1 cellular context compared by ENCODE assay signal in the genomic region with DNA sequence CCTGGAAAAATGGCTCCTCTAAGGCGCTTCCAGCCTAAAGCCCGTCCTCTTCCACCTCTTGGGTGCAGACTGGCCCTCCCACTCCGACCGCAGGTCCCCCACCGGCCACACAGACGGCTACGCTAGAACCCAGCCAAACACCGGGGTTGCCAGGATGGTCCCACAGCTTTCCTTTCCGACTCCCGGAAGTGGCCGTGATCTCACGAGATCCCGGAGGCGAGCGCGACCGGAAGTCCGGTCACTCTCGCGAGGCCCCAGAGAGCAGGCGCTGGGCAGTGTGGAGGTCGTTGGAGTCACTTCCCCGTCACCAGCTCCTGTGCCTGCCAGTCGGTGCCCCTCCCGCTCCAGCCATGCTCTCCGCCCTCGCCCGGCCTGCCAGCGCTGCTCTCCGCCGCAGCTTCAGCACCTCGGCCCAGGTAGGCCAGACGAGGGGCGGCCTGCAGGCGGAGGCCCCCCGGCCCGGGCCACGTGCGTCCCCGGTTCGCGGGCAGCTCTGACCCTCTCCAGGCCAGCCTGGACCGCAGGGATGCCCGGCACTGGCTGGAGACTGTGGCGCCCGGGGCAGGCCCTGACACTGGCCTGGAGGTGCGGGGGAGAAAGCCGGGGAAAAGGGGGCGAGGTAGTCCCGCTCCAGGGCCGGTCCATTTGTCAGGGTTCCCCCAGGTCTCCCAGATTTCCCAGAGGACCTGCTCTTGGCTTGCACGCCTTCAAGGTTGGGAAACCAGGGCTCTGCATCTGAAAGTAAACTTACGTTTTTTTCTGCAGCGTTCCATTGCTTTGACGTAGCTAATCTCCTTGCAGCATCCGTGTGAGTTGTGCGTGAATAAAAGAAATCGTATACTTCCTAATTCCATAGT.
TF ChIP-seq lines count a peak whose summit lies in the region.

A gene with protein sequence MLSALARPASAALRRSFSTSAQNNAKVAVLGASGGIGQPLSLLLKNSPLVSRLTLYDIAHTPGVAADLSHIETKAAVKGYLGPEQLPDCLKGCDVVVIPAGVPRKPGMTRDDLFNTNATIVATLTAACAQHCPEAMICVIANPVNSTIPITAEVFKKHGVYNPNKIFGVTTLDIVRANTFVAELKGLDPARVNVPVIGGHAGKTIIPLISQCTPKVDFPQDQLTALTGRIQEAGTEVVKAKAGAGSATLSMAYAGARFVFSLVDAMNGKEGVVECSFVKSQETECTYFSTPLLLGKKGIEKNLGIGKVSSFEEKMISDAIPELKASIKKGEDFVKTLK (plus strand): TSS at position 296 of the 857 bp plus-strand sequence. CDS start 55 bp downstream, at position 351.
A gene with protein sequence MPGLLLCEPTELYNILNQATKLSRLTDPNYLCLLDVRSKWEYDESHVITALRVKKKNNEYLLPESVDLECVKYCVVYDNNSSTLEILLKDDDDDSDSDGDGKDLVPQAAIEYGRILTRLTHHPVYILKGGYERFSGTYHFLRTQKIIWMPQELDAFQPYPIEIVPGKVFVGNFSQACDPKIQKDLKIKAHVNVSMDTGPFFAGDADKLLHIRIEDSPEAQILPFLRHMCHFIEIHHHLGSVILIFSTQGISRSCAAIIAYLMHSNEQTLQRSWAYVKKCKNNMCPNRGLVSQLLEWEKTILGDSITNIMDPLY (minus strand): TSS at position 190 of the 857 bp plus-strand sequence. CDS start 17,477 bp downstream, outside the sequence.

TF ChIP-seq in HEK293, 187 proteins besides CTCF, POLR2A, EP300 and RAD21 (continued from another document and continues in another):
- TF ChIP-seq, protein P1, sequence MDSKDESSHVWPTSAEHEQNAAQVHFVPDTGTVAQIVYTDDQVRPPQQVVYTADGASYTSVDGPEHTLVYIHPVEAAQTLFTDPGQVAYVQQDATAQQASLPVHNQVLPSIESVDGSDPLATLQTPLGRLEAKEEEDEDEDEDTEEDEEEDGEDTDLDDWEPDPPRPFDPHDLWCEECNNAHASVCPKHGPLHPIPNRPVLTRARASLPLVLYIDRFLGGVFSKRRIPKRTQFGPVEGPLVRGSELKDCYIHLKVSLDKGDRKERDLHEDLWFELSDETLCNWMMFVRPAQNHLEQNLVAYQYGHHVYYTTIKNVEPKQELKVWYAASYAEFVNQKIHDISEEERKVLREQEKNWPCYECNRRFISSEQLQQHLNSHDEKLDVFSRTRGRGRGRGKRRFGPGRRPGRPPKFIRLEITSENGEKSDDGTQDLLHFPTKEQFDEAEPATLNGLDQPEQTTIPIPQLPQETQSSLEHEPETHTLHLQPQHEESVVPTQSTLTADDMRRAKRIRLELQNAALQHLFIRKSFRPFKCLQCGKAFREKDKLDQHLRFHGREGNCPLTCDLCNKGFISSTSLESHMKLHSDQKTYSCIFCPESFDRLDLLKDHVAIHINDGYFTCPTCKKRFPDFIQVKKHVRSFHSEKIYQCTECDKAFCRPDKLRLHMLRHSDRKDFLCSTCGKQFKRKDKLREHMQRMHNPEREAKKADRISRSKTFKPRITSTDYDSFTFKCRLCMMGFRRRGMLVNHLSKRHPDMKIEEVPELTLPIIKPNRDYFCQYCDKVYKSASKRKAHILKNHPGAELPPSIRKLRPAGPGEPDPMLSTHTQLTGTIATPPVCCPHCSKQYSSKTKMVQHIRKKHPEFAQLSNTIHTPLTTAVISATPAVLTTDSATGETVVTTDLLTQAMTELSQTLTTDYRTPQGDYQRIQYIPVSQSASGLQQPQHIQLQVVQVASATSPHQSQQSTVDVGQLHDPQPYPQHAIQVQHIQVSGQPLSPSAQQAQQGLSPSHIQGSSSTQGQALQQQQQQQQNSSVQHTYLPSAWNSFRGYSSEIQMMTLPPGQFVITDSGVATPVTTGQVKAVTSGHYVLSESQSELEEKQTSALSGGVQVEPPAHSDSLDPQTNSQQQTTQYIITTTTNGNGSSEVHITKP (tag by site-specific recombination; IDR thresholded peaks at IDR 0.05): peak; percentile 9; the same call in 1 of the 2 replicates
- TF ChIP-seq ZNF629 (tag by site-specific recombination; IDR thresholded peaks at IDR 0.05) (0 out of 2 replicates have a peak, but pooled peaks have one; percentile 50), ZNF48 (tag by site-specific recombination; IDR thresholded peaks at IDR 0.05) (no peak), GLIS1 (tag by site-specific recombination; IDR thresholded peaks at IDR 0.05) (peak; percentile 44), SP7 (tag by site-specific recombination; IDR thresholded peaks at IDR 0.05) (peak; percentile 38; the same call in 1 of the 2 replicates), KLF8 (tag by site-specific recombination; IDR thresholded peaks at IDR 0.05) (peak; percentile 63; the same call in 1 of the 2 replicates), ZNF423 (tag by site-specific recombination; IDR thresholded peaks at IDR 0.05) (no peak), ZNF664 (tag by site-specific recombination; IDR thresholded peaks at IDR 0.05) (no peak), MZF1 (tag by site-specific recombination; IDR thresholded peaks at IDR 0.05; ENCODE audit: borderline replicate concordance) (no peak), YY1 (tag by site-specific recombination; IDR thresholded peaks at IDR 0.05) (peak; percentile 42; the same call in 1 of the 2 replicates), ZFHX2 (tag by site-specific recombination; conservative IDR thresholded peaks at IDR 0.05) (peak; percentile 29; the same call in 1 of the 2 replicates), ZNF169 (tag by site-specific recombination; IDR thresholded peaks at IDR 0.05) (no peak), ZNF140 (tag by site-specific recombination; IDR thresholded peaks at IDR 0.05) (no peak), ZFP3 (tag by site-specific recombination; IDR thresholded peaks at IDR 0.05; ENCODE audit: low read depth) (no peak), ZNF623 (tag by site-specific recombination; IDR thresholded peaks at IDR 0.05) (no peak), BCL11B (tag by site-specific recombination; IDR thresholded peaks at IDR 0.05; ENCODE audit: low read depth) (peak; percentile 81; the same call in 1 of the 2 replicates), KLF9 (tag by site-specific recombination; IDR thresholded peaks at IDR 0.05; ENCODE audit: low read depth) (no peak), ZNF10 (tag by site-specific recombination; IDR thresholded peaks at IDR 0.05) (0 out of 2 replicates have a peak, but pooled peaks have one; percentile 16), ZNF292 (tag by site-specific recombination; IDR thresholded peaks at IDR 0.05; ENCODE audit: borderline replicate concordance, low read depth) (no peak), OSR2 (tag by site-specific recombination; IDR thresholded peaks at IDR 0.05) (no peak), ZNF335 (tag by site-specific recombination; conservative IDR thresholded peaks at IDR 0.05) (peak; percentile 83), ZBTB7A (tag by site-specific recombination; IDR thresholded peaks at IDR 0.05; ENCODE audit: low read depth) (no peak), ZNF707 (tag by site-specific recombination; IDR thresholded peaks at IDR 0.05) (no peak), ZNF843 (tag by site-specific recombination; IDR thresholded peaks at IDR 0.05) (0 out of 2 replicates have a peak, but pooled peaks have one; percentile 23), ZNF785 (tag by site-specific recombination; IDR thresholded peaks at IDR 0.05) (no peak)
- TF ChIP-seq, protein P2, sequence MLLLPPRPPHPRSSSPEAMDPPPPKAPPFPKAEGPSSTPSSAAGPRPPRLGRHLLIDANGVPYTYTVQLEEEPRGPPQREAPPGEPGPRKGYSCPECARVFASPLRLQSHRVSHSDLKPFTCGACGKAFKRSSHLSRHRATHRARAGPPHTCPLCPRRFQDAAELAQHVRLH (tag by site-specific recombination; IDR thresholded peaks at IDR 0.05): peak; percentile 91
- TF ChIP-seq, protein P3, sequence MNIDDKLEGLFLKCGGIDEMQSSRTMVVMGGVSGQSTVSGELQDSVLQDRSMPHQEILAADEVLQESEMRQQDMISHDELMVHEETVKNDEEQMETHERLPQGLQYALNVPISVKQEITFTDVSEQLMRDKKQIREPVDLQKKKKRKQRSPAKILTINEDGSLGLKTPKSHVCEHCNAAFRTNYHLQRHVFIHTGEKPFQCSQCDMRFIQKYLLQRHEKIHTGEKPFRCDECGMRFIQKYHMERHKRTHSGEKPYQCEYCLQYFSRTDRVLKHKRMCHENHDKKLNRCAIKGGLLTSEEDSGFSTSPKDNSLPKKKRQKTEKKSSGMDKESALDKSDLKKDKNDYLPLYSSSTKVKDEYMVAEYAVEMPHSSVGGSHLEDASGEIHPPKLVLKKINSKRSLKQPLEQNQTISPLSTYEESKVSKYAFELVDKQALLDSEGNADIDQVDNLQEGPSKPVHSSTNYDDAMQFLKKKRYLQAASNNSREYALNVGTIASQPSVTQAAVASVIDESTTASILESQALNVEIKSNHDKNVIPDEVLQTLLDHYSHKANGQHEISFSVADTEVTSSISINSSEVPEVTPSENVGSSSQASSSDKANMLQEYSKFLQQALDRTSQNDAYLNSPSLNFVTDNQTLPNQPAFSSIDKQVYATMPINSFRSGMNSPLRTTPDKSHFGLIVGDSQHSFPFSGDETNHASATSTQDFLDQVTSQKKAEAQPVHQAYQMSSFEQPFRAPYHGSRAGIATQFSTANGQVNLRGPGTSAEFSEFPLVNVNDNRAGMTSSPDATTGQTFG (tag by site-specific recombination; IDR thresholded peaks at IDR 0.05; ENCODE audit: borderline replicate concordance): no peak
- TF ChIP-seq, protein P4, sequence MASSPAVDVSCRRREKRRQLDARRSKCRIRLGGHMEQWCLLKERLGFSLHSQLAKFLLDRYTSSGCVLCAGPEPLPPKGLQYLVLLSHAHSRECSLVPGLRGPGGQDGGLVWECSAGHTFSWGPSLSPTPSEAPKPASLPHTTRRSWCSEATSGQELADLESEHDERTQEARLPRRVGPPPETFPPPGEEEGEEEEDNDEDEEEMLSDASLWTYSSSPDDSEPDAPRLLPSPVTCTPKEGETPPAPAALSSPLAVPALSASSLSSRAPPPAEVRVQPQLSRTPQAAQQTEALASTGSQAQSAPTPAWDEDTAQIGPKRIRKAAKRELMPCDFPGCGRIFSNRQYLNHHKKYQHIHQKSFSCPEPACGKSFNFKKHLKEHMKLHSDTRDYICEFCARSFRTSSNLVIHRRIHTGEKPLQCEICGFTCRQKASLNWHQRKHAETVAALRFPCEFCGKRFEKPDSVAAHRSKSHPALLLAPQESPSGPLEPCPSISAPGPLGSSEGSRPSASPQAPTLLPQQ (tag by site-specific recombination; IDR thresholded peaks at IDR 0.05): peak; percentile 91
- TF ChIP-seq, protein P5, sequence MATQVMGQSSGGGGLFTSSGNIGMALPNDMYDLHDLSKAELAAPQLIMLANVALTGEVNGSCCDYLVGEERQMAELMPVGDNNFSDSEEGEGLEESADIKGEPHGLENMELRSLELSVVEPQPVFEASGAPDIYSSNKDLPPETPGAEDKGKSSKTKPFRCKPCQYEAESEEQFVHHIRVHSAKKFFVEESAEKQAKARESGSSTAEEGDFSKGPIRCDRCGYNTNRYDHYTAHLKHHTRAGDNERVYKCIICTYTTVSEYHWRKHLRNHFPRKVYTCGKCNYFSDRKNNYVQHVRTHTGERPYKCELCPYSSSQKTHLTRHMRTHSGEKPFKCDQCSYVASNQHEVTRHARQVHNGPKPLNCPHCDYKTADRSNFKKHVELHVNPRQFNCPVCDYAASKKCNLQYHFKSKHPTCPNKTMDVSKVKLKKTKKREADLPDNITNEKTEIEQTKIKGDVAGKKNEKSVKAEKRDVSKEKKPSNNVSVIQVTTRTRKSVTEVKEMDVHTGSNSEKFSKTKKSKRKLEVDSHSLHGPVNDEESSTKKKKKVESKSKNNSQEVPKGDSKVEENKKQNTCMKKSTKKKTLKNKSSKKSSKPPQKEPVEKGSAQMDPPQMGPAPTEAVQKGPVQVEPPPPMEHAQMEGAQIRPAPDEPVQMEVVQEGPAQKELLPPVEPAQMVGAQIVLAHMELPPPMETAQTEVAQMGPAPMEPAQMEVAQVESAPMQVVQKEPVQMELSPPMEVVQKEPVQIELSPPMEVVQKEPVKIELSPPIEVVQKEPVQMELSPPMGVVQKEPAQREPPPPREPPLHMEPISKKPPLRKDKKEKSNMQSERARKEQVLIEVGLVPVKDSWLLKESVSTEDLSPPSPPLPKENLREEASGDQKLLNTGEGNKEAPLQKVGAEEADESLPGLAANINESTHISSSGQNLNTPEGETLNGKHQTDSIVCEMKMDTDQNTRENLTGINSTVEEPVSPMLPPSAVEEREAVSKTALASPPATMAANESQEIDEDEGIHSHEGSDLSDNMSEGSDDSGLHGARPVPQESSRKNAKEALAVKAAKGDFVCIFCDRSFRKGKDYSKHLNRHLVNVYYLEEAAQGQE (tag by site-specific recombination; IDR thresholded peaks at IDR 0.05): 0 out of 2 replicates have a peak, but pooled peaks have one; percentile 49
- TF ChIP-seq, protein P6, sequence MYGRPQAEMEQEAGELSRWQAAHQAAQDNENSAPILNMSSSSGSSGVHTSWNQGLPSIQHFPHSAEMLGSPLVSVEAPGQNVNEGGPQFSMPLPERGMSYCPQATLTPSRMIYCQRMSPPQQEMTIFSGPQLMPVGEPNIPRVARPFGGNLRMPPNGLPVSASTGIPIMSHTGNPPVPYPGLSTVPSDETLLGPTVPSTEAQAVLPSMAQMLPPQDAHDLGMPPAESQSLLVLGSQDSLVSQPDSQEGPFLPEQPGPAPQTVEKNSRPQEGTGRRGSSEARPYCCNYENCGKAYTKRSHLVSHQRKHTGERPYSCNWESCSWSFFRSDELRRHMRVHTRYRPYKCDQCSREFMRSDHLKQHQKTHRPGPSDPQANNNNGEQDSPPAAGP (tag by site-specific recombination; IDR thresholded peaks at IDR 0.05): peak; percentile 62
- TF ChIP-seq, protein P7, sequence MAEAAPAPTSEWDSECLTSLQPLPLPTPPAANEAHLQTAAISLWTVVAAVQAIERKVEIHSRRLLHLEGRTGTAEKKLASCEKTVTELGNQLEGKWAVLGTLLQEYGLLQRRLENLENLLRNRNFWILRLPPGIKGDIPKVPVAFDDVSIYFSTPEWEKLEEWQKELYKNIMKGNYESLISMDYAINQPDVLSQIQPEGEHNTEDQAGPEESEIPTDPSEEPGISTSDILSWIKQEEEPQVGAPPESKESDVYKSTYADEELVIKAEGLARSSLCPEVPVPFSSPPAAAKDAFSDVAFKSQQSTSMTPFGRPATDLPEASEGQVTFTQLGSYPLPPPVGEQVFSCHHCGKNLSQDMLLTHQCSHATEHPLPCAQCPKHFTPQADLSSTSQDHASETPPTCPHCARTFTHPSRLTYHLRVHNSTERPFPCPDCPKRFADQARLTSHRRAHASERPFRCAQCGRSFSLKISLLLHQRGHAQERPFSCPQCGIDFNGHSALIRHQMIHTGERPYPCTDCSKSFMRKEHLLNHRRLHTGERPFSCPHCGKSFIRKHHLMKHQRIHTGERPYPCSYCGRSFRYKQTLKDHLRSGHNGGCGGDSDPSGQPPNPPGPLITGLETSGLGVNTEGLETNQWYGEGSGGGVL (tag by site-specific recombination; IDR thresholded peaks at IDR 0.05): peak; percentile 74
- TF ChIP-seq, protein P8, sequence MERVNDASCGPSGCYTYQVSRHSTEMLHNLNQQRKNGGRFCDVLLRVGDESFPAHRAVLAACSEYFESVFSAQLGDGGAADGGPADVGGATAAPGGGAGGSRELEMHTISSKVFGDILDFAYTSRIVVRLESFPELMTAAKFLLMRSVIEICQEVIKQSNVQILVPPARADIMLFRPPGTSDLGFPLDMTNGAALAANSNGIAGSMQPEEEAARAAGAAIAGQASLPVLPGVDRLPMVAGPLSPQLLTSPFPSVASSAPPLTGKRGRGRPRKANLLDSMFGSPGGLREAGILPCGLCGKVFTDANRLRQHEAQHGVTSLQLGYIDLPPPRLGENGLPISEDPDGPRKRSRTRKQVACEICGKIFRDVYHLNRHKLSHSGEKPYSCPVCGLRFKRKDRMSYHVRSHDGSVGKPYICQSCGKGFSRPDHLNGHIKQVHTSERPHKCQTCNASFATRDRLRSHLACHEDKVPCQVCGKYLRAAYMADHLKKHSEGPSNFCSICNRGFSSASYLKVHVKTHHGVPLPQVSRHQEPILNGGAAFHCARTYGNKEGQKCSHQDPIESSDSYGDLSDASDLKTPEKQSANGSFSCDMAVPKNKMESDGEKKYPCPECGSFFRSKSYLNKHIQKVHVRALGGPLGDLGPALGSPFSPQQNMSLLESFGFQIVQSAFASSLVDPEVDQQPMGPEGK (tag by site-specific recombination; IDR thresholded peaks at IDR 0.05): peak; percentile 45; the same call in 1 of the 2 replicates
